In the genomic region with DNA sequence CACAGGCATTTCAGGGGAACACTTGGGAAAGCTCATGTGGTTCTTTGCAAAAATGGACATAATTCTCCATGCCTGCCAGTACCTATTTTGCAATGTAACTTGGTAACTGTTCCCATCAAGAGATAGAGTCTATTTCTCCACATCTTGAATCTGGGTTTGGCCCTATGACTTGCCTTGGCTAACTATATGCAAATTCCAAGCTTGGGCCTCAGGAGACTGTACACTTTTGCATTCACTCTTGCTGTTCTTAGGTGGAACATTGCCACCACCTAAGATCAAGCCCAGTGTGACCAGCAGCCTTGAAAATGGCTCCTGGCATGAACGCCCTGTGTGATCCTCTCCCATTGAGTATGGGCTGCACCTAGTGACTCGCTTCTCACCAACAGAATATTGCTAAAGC, we compare ENCODE assay signal across 28 cellular contexts. TPM values are rescaled to one million over a fixed set of nuclear protein-coding genes. Genes with fewer than 3 reads are reported as not detected.
"Had no signal": no experiment of that assay in that cellular context is flagged by ENCODE, and none has a peak within 500 bp of the region (broad histone marks: within the 10 kb centered on the region; RNA-seq: fewer than 3 reads in every experiment).

No MANE protein-coding gene starts in this region.

- H3K4me3 ChIP-seq: colonic mucosa, heart right ventricle, left lung, lower lobe of right lung, neural progenitor cell, sigmoid colon, spleen, testis, tibial artery, upper lobe of left lung had no signal

- FAIRE-seq: islet of Langerhans, urothelium cell line had no signal

- H3K27ac Mint-ChIP-seq: endodermal cell; neural progenitor cell; progenitor cell of endocrine pancreas; stimulated activated memory B cell treated with anti-CD40 and anti-IgM and Interleukin-4, amounts not matched to agents 10 μg/mL and 1 μg/mL and 100 μg/mL, for 72 hours had no signal

- H3K27me3 Mint-ChIP-seq: dendritic cell treated with granulocyte-macrophage colony-stimulating factor and Interleukin-4, amounts not matched to agents 40 ng/mL and 50 ng/mL, for 4 days; naive thymus-derived CD4-positive, alpha-beta T cell; progenitor cell of endocrine pancreas; stimulated activated memory B cell treated with anti-CD40 and anti-IgM and Interleukin-4, amounts not matched to agents 10 μg/mL and 1 μg/mL and 100 μg/mL, for 72 hours had no signal

- DNase-seq: colonic mucosa; effector CD8-positive, alpha-beta T cell; endodermal cell; glutamatergic neuron; heart right ventricle; hippocampal formation; left cardiac atrium; left lung; lower lobe of right lung; midbrain; naive thymus-derived CD4-positive, alpha-beta T cell; sigmoid colon; spleen; stimulated activated CD4-positive, alpha-beta T cell treated with anti-CD3 and anti-CD28 coated beads, Interleukin-4, amount 100 ng/mL, for 4 hours; stimulated activated naive CD8-positive, alpha-beta T cell treated with anti-CD3 and anti-CD28 coated beads, Interleukin-15, Interleukin-2, amounts not matched to agents 100 U/mL and 50 U/mL, for 24 hours; substantia nigra; testis; tibial artery; upper lobe of left lung had no signal

- H3K27me3 ChIP-seq: colonic mucosa, foreskin keratinocyte, heart right ventricle, left lung, neural progenitor cell, sigmoid colon, spleen, testis, tibial artery, upper lobe of left lung had no signal

- H3K27ac ChIP-seq: colonic mucosa, foreskin keratinocyte, heart right ventricle, left lung, lower lobe of right lung, neural progenitor cell, parathyroid adenoma, sigmoid colon, spleen, testis, tibial artery, upper lobe of left lung had no signal

- H3K9ac ChIP-seq: neural progenitor cell, parathyroid adenoma had no signal

- ATAC-seq: stimulated activated naive CD8-positive, alpha-beta T cell treated with anti-CD3 and anti-CD28 coated beads, Interleukin-15, Interleukin-2, amounts not matched to agents 100 U/mL and 50 U/mL, for 24 hours had no signal

- H3K36me3 ChIP-seq: colonic mucosa, heart right ventricle, left lung, lower lobe of right lung, neural progenitor cell, sigmoid colon, spleen, tibial artery, upper lobe of left lung had no signal

- H3K4me1 ChIP-seq: colonic mucosa, foreskin keratinocyte, sigmoid colon, tibial artery had no signal

- H2AFZ ChIP-seq: neural progenitor cell, parathyroid adenoma had no signal

- H3K36me3 Mint-ChIP-seq: stimulated activated memory B cell treated with anti-CD40 and anti-IgM and Interleukin-4, amounts not matched to agents 10 μg/mL and 1 μg/mL and 100 μg/mL, for 72 hours had no signal

- H3K9me3 ChIP-seq: colonic mucosa, testis, tibial artery had no signal

- H3K79me2 ChIP-seq: parathyroid adenoma had no signal

- H3K4me3 Mint-ChIP-seq: dendritic cell treated with granulocyte-macrophage colony-stimulating factor and Interleukin-4, amounts not matched to agents 40 ng/mL and 50 ng/mL, for 4 days; endodermal cell; naive thymus-derived CD4-positive, alpha-beta T cell; nephron; neural progenitor cell; stimulated activated memory B cell treated with anti-CD40 and anti-IgM and Interleukin-4, amounts not matched to agents 10 μg/mL and 1 μg/mL and 100 μg/mL, for 72 hours had no signal

- H3K4me2 ChIP-seq: neural progenitor cell had no signal

RNA-seq across cellular contexts. Expression of a gene that starts 19.8 kb away (rescaled TPM):
- total RNA-seq: foreskin keratinocyte had no signal
- polyA plus RNA-seq: naive thymus-derived CD4-positive, alpha-beta T cell had no signal
